ENCODE assay signal across 20 cellular contexts in the genomic region with DNA sequence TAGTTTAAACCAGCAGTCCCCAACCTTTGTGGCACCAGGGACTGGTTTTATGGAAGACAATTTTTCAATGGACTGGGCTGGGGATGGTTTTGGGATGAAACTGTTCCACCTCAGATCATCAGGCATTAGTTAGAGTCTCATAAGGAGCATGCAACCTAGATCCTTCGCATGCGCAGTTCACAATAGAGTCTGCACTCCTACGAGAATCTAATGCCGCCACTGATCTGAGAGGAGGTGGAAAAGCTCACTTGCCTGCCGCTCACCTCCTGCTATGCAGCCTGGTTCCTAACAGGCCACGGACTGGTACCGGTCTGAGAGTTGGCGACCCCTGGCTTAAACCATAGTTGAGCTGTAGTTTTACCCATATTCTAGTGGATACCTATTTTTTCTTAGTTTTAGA.
"Had no signal": no experiment of that assay in that cellular context is flagged by ENCODE, and none has a peak within 500 bp of the region (broad histone marks: within the 10 kb centered on the region; RNA-seq: fewer than 3 reads in every experiment).

No MANE protein-coding gene starts in this region.

- H3K27ac Mint-ChIP-seq: dendritic cell treated with granulocyte-macrophage colony-stimulating factor and Interleukin-4, amounts not matched to agents 40 ng/mL and 50 ng/mL, for 4 days; effector memory CD8-positive, alpha-beta T cell; endodermal cell had no signal

- DNase-seq: colonic mucosa; cortex of kidney; dermis blood vessel endothelial cell; dorsolateral prefrontal cortex; effector CD4-positive, alpha-beta T cell; effector CD8-positive, alpha-beta T cell; effector memory CD4-positive, alpha-beta T cell; effector memory CD8-positive, alpha-beta T cell; endodermal cell; erythroblast; esophagus squamous epithelium; foreskin fibroblast; foreskin keratinocyte; foreskin melanocyte; gastrocnemius medialis; heart left ventricle; heart right ventricle had no signal

- ATAC-seq: effector memory CD8-positive, alpha-beta T cell; esophagus mucosa; foreskin keratinocyte; gastrocnemius medialis; gastroesophageal sphincter; heart left ventricle; heart right ventricle had no signal

- H3K4me3 Mint-ChIP-seq: dendritic cell treated with granulocyte-macrophage colony-stimulating factor and Interleukin-4, amounts not matched to agents 40 ng/mL and 50 ng/mL, for 4 days; effector memory CD8-positive, alpha-beta T cell; endodermal cell had no signal

- H3K9me3 Mint-ChIP-seq: dendritic cell treated with granulocyte-macrophage colony-stimulating factor and Interleukin-4, amounts not matched to agents 40 ng/mL and 50 ng/mL, for 4 days; effector memory CD8-positive, alpha-beta T cell had no signal

- H3K27me3 Mint-ChIP-seq: dendritic cell treated with granulocyte-macrophage colony-stimulating factor and Interleukin-4, amounts not matched to agents 40 ng/mL and 50 ng/mL, for 4 days had no signal
